ENCODE assay signal across 8 cellular contexts in the genomic region with DNA sequence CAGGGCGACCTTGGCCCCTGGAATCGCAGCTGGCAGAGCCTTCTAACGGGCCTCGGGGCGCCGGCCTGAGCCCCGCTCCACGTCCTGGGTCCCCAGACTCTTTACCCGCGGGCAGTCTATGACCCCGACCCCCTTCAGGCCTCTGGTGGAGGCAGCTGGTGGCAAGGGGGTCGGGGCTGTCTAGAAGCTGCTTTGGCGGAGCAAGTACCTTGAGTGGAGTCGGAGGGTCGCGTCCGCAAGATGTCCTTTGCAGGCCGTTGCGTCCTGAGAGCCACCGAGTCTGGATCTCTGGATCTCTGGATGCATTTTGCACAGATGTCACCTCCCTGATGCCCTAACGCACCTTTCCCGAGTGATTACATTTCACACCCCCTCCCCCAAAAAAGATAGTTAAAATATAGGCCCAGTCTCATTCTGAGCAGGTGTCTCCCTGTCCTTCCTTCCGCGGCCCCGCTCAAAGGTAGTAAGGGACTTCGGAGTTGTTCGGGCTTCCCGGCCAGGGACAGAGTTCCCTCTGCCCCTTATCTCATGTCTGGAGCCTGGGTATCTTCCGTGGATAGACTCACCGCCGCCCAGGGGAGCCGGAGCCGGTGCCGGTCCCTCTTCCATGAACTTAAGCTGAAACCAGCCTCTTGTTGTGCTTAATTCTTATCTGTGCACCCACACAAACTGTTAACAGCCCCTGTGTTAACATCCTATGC. TPM values are rescaled to one million over a fixed set of nuclear protein-coding genes. Genes with fewer than 3 reads are reported as not detected.
DNase-seq lines count a peak whose midpoint lies in the region; ATAC-seq and TF ChIP-seq lines count a peak whose summit lies in the region.

No MANE protein-coding gene starts in this region.

- CTCF ChIA-PET in mammary epithelial cell (lab: Charles Lee; ENCODE audit: low non-redundant PET), result no interaction called here

- dilution Hi-C loops in mammary epithelial cell (cut with HindIII; ENCODE audit: low sequenced_read_pairs), result no loop called here

- peaks cover 19% of the 10 kb centered on the region for H3K4me1 ChIP-seq in mammary epithelial cell (ENCODE audit: insufficient read depth, low read length)

- no TSS peak for BruUV-seq in mammary epithelial cell (replicated peaks; lab: Mats Ljungman, UMichigan)

- H3K4me3 ChIP-seq in mammary epithelial cell (replicated peaks in 1 of 3; ENCODE audit: insufficient read depth in 1 of 3, low read depth in 2 of 3, low read length in 3 of 3) (peak overlapping the region; percentile 84 to 88 (median 85)), kidney epithelial cell (ENCODE audit: low read depth, low read length) (peak overlapping the region; percentile 84)

- TF ChIP-seq CTCF in mammary epithelial cell (conservative IDR thresholded peaks at IDR 0.05 in 1 of 2, IDR thresholded peaks at IDR 0.05 in 1 of 2; ENCODE audit: extremely low read depth in 1 of 2, insufficient read depth in 1 of 2, low read depth in 1 of 2, low read length in 2 of 2) (no peak), kidney epithelial cell (IDR thresholded peaks at IDR 0.05; ENCODE audit: insufficient read depth, low read length, poor library complexity, severe bottlenecking) (no peak)

- H4K20me1 ChIP-seq in mammary epithelial cell (ENCODE audit: insufficient read depth, low read length), result no peaks in the 10 kb centered on the region

- in situ Hi-C loops in mammary epithelial cell (cut with MboI; ENCODE audit: low sequenced_read_pairs in 2 of 2), result no loop called here

- ATAC-seq in HG02642 (IDR thresholded peaks at IDR 0.05; ENCODE audit: poor library complexity, unreplicated experiment), result peak; percentile 33

- peak; percentile 31 for DNase-seq in NCI-H510A treated with DMSO at 0.1 percent for 48 hours (lab: John Stamatoyannopoulos, UW)
- no peak for DNase-seq in NCI-H510A (lab: John Stamatoyannopoulos, UW)
- DNase-seq in RKO (ENCODE audit: low spot score), result peak; percentile 21
- peak; percentile 3 for DNase-seq in mammary epithelial cell
- no peak for DNase-seq in kidney epithelial cell (ENCODE audit: low read depth)
- DNase-seq in stimulated activated CD4-positive, alpha-beta T cell treated with anti-CD3 and anti-CD28 coated beads, Interleukin-4, amount 100 ng/mL, for 1 hour, result peak; percentile 4
- DNase-seq in NCI-H2196 treated with DMSO at 0.1 percent for 48 hours (lab: John Stamatoyannopoulos, UW; ENCODE audit: unreplicated experiment), result no peak

- peaks cover 43% of the 10 kb centered on the region for H3K79me2 ChIP-seq in mammary epithelial cell (ENCODE audit: insufficient read depth, low read length)

- H3K36me3 ChIP-seq in mammary epithelial cell (ENCODE audit: insufficient read depth, low read length) (no peaks in the 10 kb centered on the region), kidney epithelial cell (ENCODE audit: control insufficient read depth, insufficient read depth, low read length) (no peaks in the 10 kb centered on the region)

- WGBS in mammary epithelial cell (ENCODE audit: low coverage, missing lambda C conversion rate), result 4% methylated on average over 5 of the region's 34 CpGs

- peak overlapping the region; percentile 55 for H3K9ac ChIP-seq in mammary epithelial cell (ENCODE audit: insufficient read depth, low read length)

- peak overlapping the region; percentile 29 for H3K27ac ChIP-seq in mammary epithelial cell (ENCODE audit: insufficient read depth, low read depth, low read length)

- no peaks in the 10 kb centered on the region for H3K27me3 ChIP-seq in mammary epithelial cell (ENCODE audit: insufficient read depth, low read length)
- no peaks in the 10 kb centered on the region for H3K27me3 ChIP-seq in kidney epithelial cell (ENCODE audit: control insufficient read depth, insufficient read depth, low read length)

- peak overlapping the region; percentile 99 for H2AFZ ChIP-seq in mammary epithelial cell (ENCODE audit: low read depth, low read length)

- H3K4me2 ChIP-seq in mammary epithelial cell (ENCODE audit: insufficient read depth, low read depth, low read length), result peak overlapping the region; percentile 96

- intact Hi-C loops in mammary epithelial cell (cut with micrococcal nuclease), result loop anchor here (2.0 kb wide), 1 partner anchor 54 kb away; the partner anchor contains the start of gene C10orf88

- no peaks in the 10 kb centered on the region for H3K9me3 ChIP-seq in mammary epithelial cell (replicated peaks; ENCODE audit: insufficient read depth, low read length)

RNA-seq across cellular contexts. Expression of gene ACADSB, which starts 0.4 kb away (rescaled TPM):
- total RNA-seq in mammary epithelial cell (10 to 100 TPM in 1 of 2 donors, 1 to 10 TPM in 1; 4.2 to 12.8 TPM), kidney epithelial cell (5.1 and 5.6 TPM in 2 replicates)
- polyA plus RNA-seq in mammary epithelial cell, result 3.3 TPM
- 0.47 TPM for polyA minus RNA-seq in mammary epithelial cell

RNA-seq across cellular contexts. Expression of gene IKZF5, which starts 0.7 kb away (rescaled TPM):
- total RNA-seq in mammary epithelial cell, result 1 to 10 TPM; 6.5 to 9.2 TPM
- polyA plus RNA-seq in mammary epithelial cell, result 5.5 TPM
- polyA minus RNA-seq in mammary epithelial cell, result 1.9 TPM
- total RNA-seq in kidney epithelial cell, result 3.0 and 5.3 TPM in 2 replicates

RNA-seq across cellular contexts. Expression of gene PSTK, which starts 29.1 kb away (rescaled TPM):
- 1 to 10 TPM; 4.0 to 5.7 TPM for total RNA-seq in mammary epithelial cell
- polyA plus RNA-seq in mammary epithelial cell, result 4.0 TPM
- polyA minus RNA-seq in mammary epithelial cell, result not detected
- 6.0 and 11.4 TPM in 2 replicates for total RNA-seq in kidney epithelial cell

RNA-seq across cellular contexts. Expression of gene C10orf88, which starts 55.2 kb away (rescaled TPM):
- total RNA-seq in mammary epithelial cell (10 to 100 TPM in 1 of 2 donors, 1 to 10 TPM in 1; 9.5 to 12.3 TPM), kidney epithelial cell (8.4 and 10.6 TPM in 2 replicates)
- 2.6 TPM for polyA plus RNA-seq in mammary epithelial cell
- polyA minus RNA-seq in mammary epithelial cell, result 5.2 TPM

Comparison
In these comparisons a context has a peak if more than half of its experiments do, and no peak if none do; other contexts are left out.
1. DNase-seq: peak in NCI-H510A treated with DMSO at 0.1 percent for 48 hours (single experiment), RKO (single experiment), mammary epithelial cell (single experiment) and stimulated activated CD4-positive, alpha-beta T cell treated with anti-CD3 and anti-CD28 coated beads, Interleukin-4, amount 100 ng/mL, for 1 hour (single experiment); none in NCI-H510A (single experiment), kidney epithelial cell (single experiment) and NCI-H2196 treated with DMSO at 0.1 percent for 48 hours (single experiment).